Comparison of ENCODE assay signal across 30 cellular contexts in the genomic region with DNA sequence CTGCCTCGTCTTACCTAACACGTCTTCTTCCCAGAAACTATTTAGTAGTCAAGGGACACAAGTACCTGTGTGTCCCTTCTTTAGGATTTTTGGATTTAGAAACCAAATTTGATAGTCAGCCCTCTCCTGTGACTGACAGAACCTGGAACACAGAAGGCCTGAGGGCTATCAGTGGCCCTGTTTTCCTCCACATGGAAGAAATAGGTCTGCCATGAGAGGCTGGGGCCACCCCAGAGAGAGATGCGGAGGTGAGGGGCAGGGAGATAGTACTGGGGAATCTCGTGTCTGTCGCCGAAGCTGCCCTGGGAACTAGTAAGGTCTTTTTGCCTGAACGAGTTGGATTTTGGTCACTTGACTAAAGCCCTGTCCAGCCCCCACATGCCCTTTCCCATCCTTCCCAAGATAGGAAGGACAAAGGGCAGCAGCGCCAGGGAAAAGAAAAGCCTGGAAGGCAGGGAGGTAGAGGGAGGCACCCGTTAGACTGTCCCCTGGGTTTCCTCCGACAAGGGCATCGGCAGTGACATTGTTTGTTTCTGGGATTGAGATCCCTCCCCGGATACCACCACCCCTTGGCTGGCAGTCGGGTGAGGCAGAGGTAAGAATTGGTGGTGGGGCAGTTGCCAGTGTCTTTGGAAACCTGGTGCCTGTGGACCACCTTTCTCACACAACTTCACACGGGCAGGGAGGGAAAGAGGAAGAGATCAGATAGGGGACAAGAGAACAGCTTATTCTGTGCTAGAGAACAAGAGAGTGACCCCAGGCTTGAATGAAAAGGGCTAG. TPM values are rescaled to one million over a fixed set of nuclear protein-coding genes. Genes with fewer than 3 reads are reported as not detected.
"Had no signal": no experiment of that assay in that cellular context is flagged by ENCODE, and none has a peak within 500 bp of the region (broad histone marks: within the 10 kb centered on the region; RNA-seq: fewer than 3 reads in every experiment).

No MANE protein-coding gene starts in this region.

- H3K4me3 Mint-ChIP-seq: activated CD4-positive, alpha-beta T cell treated with anti-CD3 and anti-CD28 coated beads, Interleukin-2, amount 10 ng/mL, durations not matched to agents 24 days and 14 days; activated CD8-positive, alpha-beta T cell treated with anti-CD3 and anti-CD28 coated beads for 36 hours; activated naive CD4-positive, alpha-beta T cell treated with anti-CD3 and anti-CD28 coated beads, Interleukin-2, amount 10 ng/mL, durations not matched to agents 7 days and 5 days; activated naive CD8-positive, alpha-beta T cell treated with anti-CD3 and anti-CD28 coated beads, Interleukin-2, amount 10 ng/mL, durations not matched to agents 7 days and 5 days; brain; natural killer cell treated with Interleukin-12 subunit alpha and Interleukin-12 subunit beta and Interleukin-15 and Interleukin-18, amount 100 ng/mL, for 72 hours; stimulated activated naive CD8-positive, alpha-beta T cell treated with anti-CD3 and anti-CD28 coated beads, Interleukin-15, Interleukin-2, amounts not matched to agents 100 ng/mL and 50 ng/mL, for 24 hours had no signal

- H3K27ac Mint-ChIP-seq: activated CD4-positive, alpha-beta T cell treated with anti-CD3 and anti-CD28 coated beads, Interleukin-2, amount 10 ng/mL, durations not matched to agents 24 days and 14 days; activated CD8-positive, alpha-beta T cell treated with anti-CD3 and anti-CD28 coated beads for 36 hours; activated naive CD4-positive, alpha-beta T cell treated with anti-CD3 and anti-CD28 coated beads, Interleukin-2, amount 10 ng/mL, durations not matched to agents 7 days and 5 days; activated naive CD8-positive, alpha-beta T cell treated with anti-CD3 and anti-CD28 coated beads, Interleukin-2, amount 10 ng/mL, durations not matched to agents 7 days and 5 days; stimulated activated naive CD8-positive, alpha-beta T cell treated with anti-CD3 and anti-CD28 coated beads, Interleukin-15, Interleukin-2, amounts not matched to agents 100 ng/mL and 50 ng/mL, for 24 hours had no signal

- H3K36me3 Mint-ChIP-seq: activated naive CD4-positive, alpha-beta T cell treated with anti-CD3 and anti-CD28 coated beads, Interleukin-2, amount 10 ng/mL, durations not matched to agents 7 days and 5 days; natural killer cell treated with Interleukin-12 subunit alpha and Interleukin-12 subunit beta and Interleukin-15 and Interleukin-18, amount 100 ng/mL, for 72 hours had no signal

- H3K27me3 ChIP-seq: ascending aorta, cardiac muscle cell, dorsolateral prefrontal cortex, foreskin keratinocyte, neutrophil, right lobe of liver, thyroid gland, upper lobe of right lung had no signal

- H3K9me3 Mint-ChIP-seq: activated CD4-positive, alpha-beta T cell treated with anti-CD3 and anti-CD28 coated beads, Interleukin-2, amount 10 ng/mL, durations not matched to agents 24 days and 14 days; activated CD8-positive, alpha-beta T cell treated with anti-CD3 and anti-CD28 coated beads for 36 hours; activated naive CD4-positive, alpha-beta T cell treated with anti-CD3 and anti-CD28 coated beads, Interleukin-2, amount 10 ng/mL, durations not matched to agents 7 days and 5 days; activated naive CD8-positive, alpha-beta T cell treated with anti-CD3 and anti-CD28 coated beads, Interleukin-2, amount 10 ng/mL, durations not matched to agents 7 days and 5 days; brain; natural killer cell treated with Interleukin-12 subunit alpha and Interleukin-12 subunit beta and Interleukin-15 and Interleukin-18, amount 100 ng/mL, for 72 hours; stimulated activated naive CD8-positive, alpha-beta T cell treated with anti-CD3 and anti-CD28 coated beads, Interleukin-15, Interleukin-2, amounts not matched to agents 100 ng/mL and 50 ng/mL, for 24 hours had no signal

- ATAC-seq: activated CD8-positive, alpha-beta T cell treated with anti-CD3 and anti-CD28 coated beads for 36 hours; foreskin keratinocyte; natural killer cell treated with Interleukin-12 subunit alpha and Interleukin-12 subunit beta and Interleukin-15 and Interleukin-18, amount 100 ng/mL, for 72 hours; right lobe of liver; upper lobe of right lung had no signal

- H3K27me3 Mint-ChIP-seq: activated CD4-positive, alpha-beta T cell treated with anti-CD3 and anti-CD28 coated beads, Interleukin-2, amount 10 ng/mL, durations not matched to agents 24 days and 14 days; activated CD8-positive, alpha-beta T cell treated with anti-CD3 and anti-CD28 coated beads for 36 hours; activated naive CD4-positive, alpha-beta T cell treated with anti-CD3 and anti-CD28 coated beads, Interleukin-2, amount 10 ng/mL, durations not matched to agents 7 days and 5 days; activated naive CD8-positive, alpha-beta T cell treated with anti-CD3 and anti-CD28 coated beads, Interleukin-2, amount 10 ng/mL, durations not matched to agents 7 days and 5 days; brain; natural killer cell treated with Interleukin-12 subunit alpha and Interleukin-12 subunit beta and Interleukin-15 and Interleukin-18, amount 100 ng/mL, for 72 hours; stimulated activated naive CD8-positive, alpha-beta T cell treated with anti-CD3 and anti-CD28 coated beads, Interleukin-15, Interleukin-2, amounts not matched to agents 100 ng/mL and 50 ng/mL, for 24 hours had no signal

- H3K4me1 ChIP-seq: foreskin keratinocyte had no signal

- H3K36me3 ChIP-seq: ascending aorta, cardiac muscle cell, neutrophil, right lobe of liver, thyroid gland, upper lobe of right lung had no signal

- H3K9me3 ChIP-seq: ascending aorta, neutrophil, right lobe of liver, thyroid gland, upper lobe of right lung had no signal

- H3K4me3 ChIP-seq: ascending aorta, cardiac muscle cell, coronary artery, dorsolateral prefrontal cortex, lung, right lobe of liver, thyroid gland, upper lobe of right lung had no signal

- DNase-seq: activated CD4-positive, alpha-beta T cell treated with anti-CD3 and anti-CD28 coated beads, Interleukin-2, amount 10 ng/mL, durations not matched to agents 24 days and 14 days; activated CD4-positive, CD25-positive, alpha-beta regulatory T cell treated with anti-CD3 and anti-CD28 coated beads, Interleukin-2, amount 50 U/mL, for 72 hours; activated CD8-positive, alpha-beta T cell treated with anti-CD3 and anti-CD28 coated beads for 36 hours; activated gamma-delta T cell; activated naive CD4-positive, alpha-beta T cell treated with anti-CD3 and anti-CD28 coated beads, Interleukin-2, amount 10 ng/mL, durations not matched to agents 7 days and 5 days; activated naive CD8-positive, alpha-beta T cell treated with anti-CD3 and anti-CD28 coated beads, Interleukin-2, amount 10 ng/mL, durations not matched to agents 7 days and 5 days; activated T-cell treated with anti-CD3 and anti-CD28 coated beads, Interleukin-2, amount 50 U/mL, for 1 hour; dorsolateral prefrontal cortex; effector memory CD4-positive, alpha-beta T cell; foreskin keratinocyte; mesendoderm; stimulated activated CD4-positive, alpha-beta T cell treated with anti-CD3 and anti-CD28 coated beads, Interleukin-2, amount 100 ng/mL, for 48 hours; T-helper 2 cell; thyroid gland; upper lobe of right lung had no signal

- H3K27ac ChIP-seq: cardiac muscle cell, coronary artery, foreskin keratinocyte, neutrophil, right lobe of liver, thyroid gland, upper lobe of right lung had no signal

RNA-seq across cellular contexts. Expression of gene GJA4, which starts 46.9 kb away (rescaled TPM):
- total RNA-seq: activated CD4-positive, alpha-beta T cell treated with anti-CD3 and anti-CD28 coated beads, Interleukin-2, amount 10 ng/mL, durations not matched to agents 24 days and 14 days; activated CD8-positive, alpha-beta T cell treated with anti-CD3 and anti-CD28 coated beads for 36 hours; activated naive CD8-positive, alpha-beta T cell treated with anti-CD3 and anti-CD28 coated beads, Interleukin-2, amount 10 ng/mL, durations not matched to agents 7 days and 5 days; osteocyte had no signal
- polyA plus RNA-seq: cardiac muscle cell had no signal

RNA-seq across cellular contexts. Expression of gene GJB3, which starts 58.7 kb away (rescaled TPM):
- total RNA-seq: activated CD4-positive, alpha-beta T cell treated with anti-CD3 and anti-CD28 coated beads, Interleukin-2, amount 10 ng/mL, durations not matched to agents 24 days and 14 days; activated CD8-positive, alpha-beta T cell treated with anti-CD3 and anti-CD28 coated beads for 36 hours; activated naive CD8-positive, alpha-beta T cell treated with anti-CD3 and anti-CD28 coated beads, Interleukin-2, amount 10 ng/mL, durations not matched to agents 7 days and 5 days; ascending aorta; cardiac muscle cell; cerebellum; endothelial cell of umbilical vein; mononuclear cell; natural killer cell treated with Interleukin-12 subunit alpha and Interleukin-12 subunit beta and Interleukin-15 and Interleukin-18, amount 100 ng/mL, for 72 hours; osteocyte; posterior vena cava; skeletal muscle tissue had no signal
- polyA plus RNA-seq: cardiac muscle cell, endothelial cell of umbilical vein had no signal
